In the genomic region with DNA sequence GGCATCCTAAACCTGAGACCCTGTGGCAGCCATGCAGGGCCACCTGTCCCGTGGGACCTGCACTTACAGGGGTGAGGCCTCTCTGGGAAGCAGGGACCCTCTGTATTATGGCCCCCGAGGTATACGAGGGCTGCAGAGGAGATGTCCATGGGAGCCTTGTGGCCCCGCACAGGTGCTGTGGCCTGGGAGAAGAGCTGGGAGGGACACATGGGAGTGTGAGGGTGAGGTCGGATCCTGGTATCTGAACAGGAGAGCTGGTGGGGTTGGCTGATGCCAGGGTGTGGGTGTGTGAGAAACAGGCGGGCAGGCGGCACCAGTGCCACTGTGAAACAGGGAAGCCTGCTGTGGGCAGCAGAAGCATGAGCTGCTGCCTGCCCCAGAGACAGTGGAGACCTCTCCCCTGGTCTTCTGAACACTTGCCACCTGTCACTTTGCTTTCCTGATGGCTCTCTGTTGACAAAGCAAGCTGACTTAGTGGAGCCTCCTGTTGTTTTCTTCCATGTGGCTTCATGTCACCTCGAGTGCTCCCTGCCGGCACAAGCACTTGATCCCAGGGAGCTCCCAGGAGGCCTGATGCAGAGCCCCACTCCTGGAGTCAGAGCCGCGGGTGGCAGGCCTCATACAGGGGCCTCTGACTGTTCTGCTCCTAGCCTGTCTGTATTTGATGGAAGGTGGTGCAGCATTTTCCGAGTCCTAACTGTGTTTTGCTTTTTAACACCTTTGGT, we compare ENCODE assay signal across 1 cellular context.
TF ChIP-seq lines count a peak whose summit lies in the region.

No MANE protein-coding gene starts in this region.

TF ChIP-seq in GM23338, 12 proteins besides CTCF, POLR2A, EP300 and RAD21:
- TF ChIP-seq, protein P1, sequence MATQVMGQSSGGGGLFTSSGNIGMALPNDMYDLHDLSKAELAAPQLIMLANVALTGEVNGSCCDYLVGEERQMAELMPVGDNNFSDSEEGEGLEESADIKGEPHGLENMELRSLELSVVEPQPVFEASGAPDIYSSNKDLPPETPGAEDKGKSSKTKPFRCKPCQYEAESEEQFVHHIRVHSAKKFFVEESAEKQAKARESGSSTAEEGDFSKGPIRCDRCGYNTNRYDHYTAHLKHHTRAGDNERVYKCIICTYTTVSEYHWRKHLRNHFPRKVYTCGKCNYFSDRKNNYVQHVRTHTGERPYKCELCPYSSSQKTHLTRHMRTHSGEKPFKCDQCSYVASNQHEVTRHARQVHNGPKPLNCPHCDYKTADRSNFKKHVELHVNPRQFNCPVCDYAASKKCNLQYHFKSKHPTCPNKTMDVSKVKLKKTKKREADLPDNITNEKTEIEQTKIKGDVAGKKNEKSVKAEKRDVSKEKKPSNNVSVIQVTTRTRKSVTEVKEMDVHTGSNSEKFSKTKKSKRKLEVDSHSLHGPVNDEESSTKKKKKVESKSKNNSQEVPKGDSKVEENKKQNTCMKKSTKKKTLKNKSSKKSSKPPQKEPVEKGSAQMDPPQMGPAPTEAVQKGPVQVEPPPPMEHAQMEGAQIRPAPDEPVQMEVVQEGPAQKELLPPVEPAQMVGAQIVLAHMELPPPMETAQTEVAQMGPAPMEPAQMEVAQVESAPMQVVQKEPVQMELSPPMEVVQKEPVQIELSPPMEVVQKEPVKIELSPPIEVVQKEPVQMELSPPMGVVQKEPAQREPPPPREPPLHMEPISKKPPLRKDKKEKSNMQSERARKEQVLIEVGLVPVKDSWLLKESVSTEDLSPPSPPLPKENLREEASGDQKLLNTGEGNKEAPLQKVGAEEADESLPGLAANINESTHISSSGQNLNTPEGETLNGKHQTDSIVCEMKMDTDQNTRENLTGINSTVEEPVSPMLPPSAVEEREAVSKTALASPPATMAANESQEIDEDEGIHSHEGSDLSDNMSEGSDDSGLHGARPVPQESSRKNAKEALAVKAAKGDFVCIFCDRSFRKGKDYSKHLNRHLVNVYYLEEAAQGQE (IDR thresholded peaks at IDR 0.05; ENCODE audit: unreplicated experiment), result no peak
- TF ChIP-seq EZH2phosphoT487 (IDR thresholded peaks at IDR 0.05; ENCODE audit: unreplicated experiment) (no peak), ZNF114 (CRISPR knock-in tag; IDR thresholded peaks at IDR 0.05) (no peak), ZNF331 (CRISPR knock-in tag; IDR thresholded peaks at IDR 0.05; ENCODE audit: low read depth) (no peak), JUNB (IDR thresholded peaks at IDR 0.05; ENCODE audit: unreplicated experiment) (no peak)
